In genomic region chr16:2531696-2532493, GRCh38 we compare ENCODE assay signal across 8 cellular contexts. TPM values are rescaled to one million over a fixed set of nuclear protein-coding genes. Genes with fewer than 3 reads are reported as not detected.
DNase-seq lines count a peak whose midpoint lies in the region; ATAC-seq and TF ChIP-seq lines count a peak whose summit lies in the region.

No MANE protein-coding gene starts in this region.

- peaks cover 39% of the 10 kb centered on the region for H3K4me1 Mint-ChIP-seq in activated naive CD4-positive, alpha-beta T cell treated with anti-CD3 and anti-CD28 coated beads, Interleukin-2, amount 10 ng/mL, durations not matched to agents 7 days and 5 days

- no peak for TF ChIP-seq EP300 in gastroesophageal sphincter (IDR thresholded peaks at IDR 0.05)

- H3K9me3 ChIP-seq in gastroesophageal sphincter, result no peaks in the 10 kb centered on the region

- no peaks in the 10 kb centered on the region for H3K27me3 ChIP-seq in gastroesophageal sphincter

- 0% methylated on average over 2 to 12 of the region's 84 CpGs for WGBS in gastroesophageal sphincter (ENCODE audit: low coverage in 1 of 2), 2 donors

- H3K27ac Mint-ChIP-seq in activated naive CD4-positive, alpha-beta T cell treated with anti-CD3 and anti-CD28 coated beads, Interleukin-2, amount 10 ng/mL, durations not matched to agents 7 days and 5 days, result peak overlapping the region; percentile 99

- peak; percentile 96 for DNase-seq in GDM1 (lab: John Stamatoyannopoulos, UW)
- peak; percentile 93 for DNase-seq in HEK293T (ENCODE audit: extremely low spot score)
- DNase-seq in MV-4-11 (lab: John Stamatoyannopoulos, UW), result peak; percentile 94
- DNase-seq in SK-MEL-5 (ENCODE audit: low read depth, low spot score), result peak; percentile 97
- peak; percentile 99 for DNase-seq in activated naive CD4-positive, alpha-beta T cell treated with anti-CD3 and anti-CD28 coated beads, Interleukin-2, amount 10 ng/mL, durations not matched to agents 7 days and 5 days
- peak; percentile 98 for DNase-seq in occipital lobe (lab: John Stamatoyannopoulos, UW)

- TF ChIP-seq POLR2A in gastroesophageal sphincter (IDR thresholded peaks at IDR 0.05), result peak; percentile 58 to 75

- peak; percentile 95 for ATAC-seq in gastroesophageal sphincter

- H3K36me3 Mint-ChIP-seq in activated naive CD4-positive, alpha-beta T cell treated with anti-CD3 and anti-CD28 coated beads, Interleukin-2, amount 10 ng/mL, durations not matched to agents 7 days and 5 days, result peaks cover 1% of the 10 kb centered on the region

- peak in 1 of 4 experiments; percentile 7 for TF ChIP-seq CTCF in gastroesophageal sphincter (IDR thresholded peaks at IDR 0.05)

- H3K27ac ChIP-seq in gastroesophageal sphincter (peak overlapping the region; percentile 93 to 99 (median 96)), temporal lobe (ENCODE audit: low read depth, low read length) (peak overlapping the region; percentile 89)

- in situ Hi-C loops in SK-MEL-5 (cut with HindIII; ENCODE audit: low pct_unique_long_range_greater_than_20kb, low sequenced_read_pairs), result no loop called here

- no peaks in the 10 kb centered on the region for H3K27me3 Mint-ChIP-seq in activated naive CD4-positive, alpha-beta T cell treated with anti-CD3 and anti-CD28 coated beads, Interleukin-2, amount 10 ng/mL, durations not matched to agents 7 days and 5 days

- H3K9me3 Mint-ChIP-seq in activated naive CD4-positive, alpha-beta T cell treated with anti-CD3 and anti-CD28 coated beads, Interleukin-2, amount 10 ng/mL, durations not matched to agents 7 days and 5 days, result no peaks in the 10 kb centered on the region

- H3K4me3 ChIP-seq in gastroesophageal sphincter, result peak overlapping the region; percentile 68 to 77

- H3K4me1 ChIP-seq in gastroesophageal sphincter, result peaks cover 0 to 34% (median 6%) of the 10 kb centered on the region in 3 donors

- peaks cover 0 to 35% of the 10 kb centered on the region in 2 donors for H3K36me3 ChIP-seq in gastroesophageal sphincter

- POLR2A ChIA-PET in HEK293T (lab: Yijun Ruan, JAX), result interaction anchor here (0.7 to 1.7 kb wide), 8 partner anchors 10 to 72 kb away, joined by 3 to 8 read pairs (median 4); partner anchors contain the start of genes AMDHD2 and TEDC2

- H3K4me3 Mint-ChIP-seq in activated naive CD4-positive, alpha-beta T cell treated with anti-CD3 and anti-CD28 coated beads, Interleukin-2, amount 10 ng/mL, durations not matched to agents 7 days and 5 days, result peak overlapping the region; percentile 97

- CTCF ChIA-PET in HEK293T (lab: Yijun Ruan, JAX), result no interaction called here
- CTCF ChIA-PET in activated naive CD4-positive, alpha-beta T cell treated with anti-CD3 and anti-CD28 coated beads, Interleukin-2, amount 10 ng/mL, durations not matched to agents 7 days and 5 days (lab: Charles Lee), result interaction anchor here (2.0 kb wide), 1 partner anchor 11 kb away, joined by 7 read pairs; the partner anchor contains the start of gene AMDHD2

TF ChIP-seq in HEK293T, 16 proteins besides CTCF, POLR2A, EP300 and RAD21:
- TF ChIP-seq NFRKB (IDR thresholded peaks at IDR 0.05) (no peak), L3MBTL2 (conservative IDR thresholded peaks at IDR 0.05) (peak; percentile 73), FOXK2 (IDR thresholded peaks at IDR 0.05) (no peak), TARDBP (IDR thresholded peaks at IDR 0.05) (no peak), BHLHE40 (IDR thresholded peaks at IDR 0.05; ENCODE audit: borderline replicate concordance) (no peak), HDGF (IDR thresholded peaks at IDR 0.05; ENCODE audit: borderline replicate concordance) (0 out of 2 replicates have a peak, but pooled peaks have one; percentile 79)
TF ChIP-seq in HEK293T: peak in this region for 2.

RNA-seq across cellular contexts. Expression of gene CEMP1, which starts 0.7 kb away (rescaled TPM):
- not detected in 2 replicates for total RNA-seq in SK-MEL-5 (2014; rRNA removed; shearing (Covaris generic))
- not detected in 2 replicates for polyA plus RNA-seq in SK-MEL-5 (2015; cell fraction: cytosol; rRNA removed)
- not detected in 2 replicates for polyA plus RNA-seq in SK-MEL-5 (2015; cell fraction: nucleus; rRNA removed)
- total RNA-seq in gastroesophageal sphincter (under 1 TPM in 1 of 4 donors, not detected in 3; 0.40 TPM), occipital lobe (0.16 TPM), temporal lobe (not detected)

RNA-seq across cellular contexts. Expression of gene PDPK1, which starts 5.9 kb away (rescaled TPM):
- 12.3 and 16.3 TPM in 2 replicates for total RNA-seq in SK-MEL-5 (2014; rRNA removed; shearing (Covaris generic))
- polyA plus RNA-seq in SK-MEL-5 (2015; cell fraction: cytosol; rRNA removed), result 23.9 and 31.6 TPM in 2 replicates
- polyA plus RNA-seq in SK-MEL-5 (2015; cell fraction: nucleus; rRNA removed), result 23.1 and 40.0 TPM in 2 replicates
- total RNA-seq in gastroesophageal sphincter (10 to 100 TPM; 30.8 to 43.1 (median 36.5) TPM), occipital lobe (30.9 TPM), temporal lobe (29.3 TPM)

RNA-seq across cellular contexts. Expression of gene AMDHD2, which starts 11.7 kb away (rescaled TPM):
- 119 and 124 TPM in 2 replicates for total RNA-seq in SK-MEL-5 (2014; rRNA removed; shearing (Covaris generic))
- 111 and 112 TPM in 2 replicates for polyA plus RNA-seq in SK-MEL-5 (2015; cell fraction: cytosol; rRNA removed)
- polyA plus RNA-seq in SK-MEL-5 (2015; cell fraction: nucleus; rRNA removed), result 818 and 937 TPM in 2 replicates
- total RNA-seq in gastroesophageal sphincter (10 to 100 TPM; 14.0 to 29.1 (median 23.4) TPM), occipital lobe (12.9 TPM), temporal lobe (9.6 TPM)

RNA-seq across cellular contexts. Expression of gene ATP6V0C, which starts 18.1 kb away (rescaled TPM):
- total RNA-seq in SK-MEL-5 (2014; rRNA removed; shearing (Covaris generic)), result 77.8 and 90.0 TPM in 2 replicates
- 658 and 749 TPM in 2 replicates for polyA plus RNA-seq in SK-MEL-5 (2015; cell fraction: cytosol; rRNA removed)
- polyA plus RNA-seq in SK-MEL-5 (2015; cell fraction: nucleus; rRNA removed), result 45.5 and 71.0 TPM in 2 replicates
- total RNA-seq in gastroesophageal sphincter, result 10 to 100 TPM; 37.5 to 62.2 (median 50.9) TPM
- 11.7 TPM for total RNA-seq in occipital lobe
- total RNA-seq in temporal lobe, result 14.8 TPM

RNA-seq across cellular contexts. Expression of gene TBC1D24, which starts 57.0 kb away (rescaled TPM):
- total RNA-seq in SK-MEL-5 (2014; rRNA removed; shearing (Covaris generic)), result 5.7 and 9.3 TPM in 2 replicates
- polyA plus RNA-seq in SK-MEL-5 (2015; cell fraction: cytosol; rRNA removed), result 6.3 and 8.0 TPM in 2 replicates
- polyA plus RNA-seq in SK-MEL-5 (2015; cell fraction: nucleus; rRNA removed), result 12.2 and 21.0 TPM in 2 replicates
- total RNA-seq in gastroesophageal sphincter (10 to 100 TPM in 3 of 4 donors, 1 to 10 TPM in 1; 6.2 to 18.4 (median 14.2) TPM), occipital lobe (22.3 TPM), temporal lobe (22.1 TPM)

Comparison
In these comparisons a context has a peak if more than half of its experiments do, and no peak if none do; other contexts are left out.
1. Peak in every context shown above with its lines: DNase-seq, ATAC-seq, H3K4me3 ChIP-seq and H3K27ac ChIP-seq.